ENCODE assay signal across 25 cellular contexts in genomic region chr1:50611675-50612074, GRCh38.
DNase-seq lines count a peak whose midpoint lies in the region; ATAC-seq and TF ChIP-seq lines count a peak whose summit lies in the region.
"Had no signal": no experiment of that assay in that cellular context is flagged by ENCODE, and none has a peak within 500 bp of the region (broad histone marks: within the 10 kb centered on the region; RNA-seq: fewer than 3 reads in every experiment).

No MANE protein-coding gene starts in this region.

- H3K9me3 Mint-ChIP-seq in CD8-positive, alpha-beta memory T cell = peaks cover 0 to 5% (median 0%) of the 10 kb centered on the region in 5 donors
- H3K9me3 Mint-ChIP-seq in activated naive CD8-positive, alpha-beta T cell treated with anti-CD3 and anti-CD28 coated beads for 36 hours = no peaks in the 10 kb centered on the region
- H3K9me3 Mint-ChIP-seq: HFFc6 had no signal

- no peak for TF ChIP-seq CTCF in foreskin fibroblast (IDR thresholded peaks at IDR 0.05; ENCODE audit: low read depth, low read length)

- ATAC-seq in HG03135 (IDR thresholded peaks at IDR 0.05; ENCODE audit: unreplicated experiment) (no peak), HG02840 (IDR thresholded peaks at IDR 0.05; ENCODE audit: low FRiP score, unreplicated experiment) (no peak)
- ATAC-seq: foreskin keratinocyte had no signal

- no peak overlapping the region for H3K27ac ChIP-seq in CD8-positive, alpha-beta memory T cell (ENCODE audit: low read depth, low read length)
- H3K27ac ChIP-seq: adrenal gland, foreskin keratinocyte, HL-60, suprapubic skin, vagina had no signal

- no peaks in the 10 kb centered on the region for H3K4me1 ChIP-seq in CD8-positive, alpha-beta memory T cell (ENCODE audit: insufficient read depth, low read length)
- H3K4me1 ChIP-seq: adrenal gland, lower lobe of right lung, suprapubic skin, vagina had no signal

- DNase-seq in NCI-H1417 (lab: John Stamatoyannopoulos, UW) (peak in 2 of 3 experiments; percentile 56 to 90), NCI-H1417 treated with DMSO at 0.1 percent for 48 hours (lab: John Stamatoyannopoulos, UW) (no peak), left kidney (ENCODE audit: low read depth, low spot score) (peak; percentile 4), foreskin fibroblast (no peak)
- peak in 1 of 5 donors; percentile 33 for DNase-seq in CD8-positive, alpha-beta memory T cell
- DNase-seq in activated naive CD8-positive, alpha-beta T cell treated with anti-CD3 and anti-CD28 coated beads for 36 hours = peak; percentile 4
- DNase-seq: 8988T; activated CD4-positive, alpha-beta T cell treated with anti-CD3 and anti-CD28 coated beads for 1 hour; activated effector memory CD4-positive, alpha-beta T cell treated with anti-CD3 and anti-CD28 coated beads, Interleukin-2, amount 50 U/mL, for 16 hours; adrenal gland; AML-193; COR-L47; dermis blood vessel endothelial cell; foreskin keratinocyte; HFFc6; islet precursor cell; lower lobe of right lung; NCI-H510A treated with DMSO at 0.1 percent for 48 hours; stimulated activated CD4-positive, alpha-beta T cell treated with anti-CD3 and anti-CD28 coated beads, Interleukin-12 subunit alpha, Interleukin-12 subunit beta, amount 100 ng/mL, for 4 hours; stimulated activated CD8-positive, alpha-beta memory T cell treated with anti-CD3 and anti-CD28 coated beads, Interleukin-4, amount 100 ng/mL, for 48 hours had no signal

- POLR2A ChIA-PET in CD8-positive, alpha-beta memory T cell (lab: Charles Lee) = no interaction called here

- H3K4me1 Mint-ChIP-seq in CD8-positive, alpha-beta memory T cell = peaks cover 26 to 36% (median 31%) of the 10 kb centered on the region in 3 donors
- H3K4me1 Mint-ChIP-seq in activated naive CD8-positive, alpha-beta T cell treated with anti-CD3 and anti-CD28 coated beads for 36 hours = peaks cover 5% of the 10 kb centered on the region

- H3K36me3 ChIP-seq in CD8-positive, alpha-beta memory T cell (ENCODE audit: insufficient read depth, low read length) = no peaks in the 10 kb centered on the region
- H3K36me3 ChIP-seq: adrenal gland, lower lobe of right lung, suprapubic skin, vagina had no signal

- H3K27ac Mint-ChIP-seq in CD8-positive, alpha-beta memory T cell = peak overlapping the region in 6 of 8 donors; percentile 33 to 89 (median 68)
- no peak overlapping the region for H3K27ac Mint-ChIP-seq in activated naive CD8-positive, alpha-beta T cell treated with anti-CD3 and anti-CD28 coated beads for 36 hours
- H3K27ac Mint-ChIP-seq: HFFc6 had no signal

- H3K27me3 ChIP-seq in CD8-positive, alpha-beta memory T cell (ENCODE audit: insufficient read depth, low read length, poor library complexity, severe bottlenecking) = no peaks in the 10 kb centered on the region
- H3K27me3 ChIP-seq: adrenal gland, foreskin keratinocyte, suprapubic skin, vagina had no signal

- H3K36me3 Mint-ChIP-seq in CD8-positive, alpha-beta memory T cell = peaks cover 0 to 18% (median 13%) of the 10 kb centered on the region in 3 donors
- peaks cover 9% of the 10 kb centered on the region for H3K36me3 Mint-ChIP-seq in activated naive CD8-positive, alpha-beta T cell treated with anti-CD3 and anti-CD28 coated beads for 36 hours

- H3K9me3 ChIP-seq in CD8-positive, alpha-beta memory T cell (ENCODE audit: low read length) = no peaks in the 10 kb centered on the region
- H3K9me3 ChIP-seq: adrenal gland, lower lobe of right lung, suprapubic skin, vagina had no signal

- CTCF ChIA-PET in CD8-positive, alpha-beta memory T cell (lab: Charles Lee) = no interaction called here

- peak overlapping the region in 4 of 7 donors; percentile 21 to 78 (median 40) for H3K4me3 Mint-ChIP-seq in CD8-positive, alpha-beta memory T cell
- peak overlapping the region; percentile 6 for H3K4me3 Mint-ChIP-seq in activated naive CD8-positive, alpha-beta T cell treated with anti-CD3 and anti-CD28 coated beads for 36 hours
- H3K4me3 Mint-ChIP-seq: HFFc6 had no signal

- H3K4me3 ChIP-seq in CD8-positive, alpha-beta memory T cell (ENCODE audit: low read length) = no peak overlapping the region
- no peak overlapping the region for H3K4me3 ChIP-seq in foreskin fibroblast (ENCODE audit: low read depth in 1 of 2, low read length in 2 of 2)
- H3K4me3 ChIP-seq: adrenal gland, lower lobe of right lung, suprapubic skin, vagina had no signal

- no peaks in the 10 kb centered on the region for H3K27me3 Mint-ChIP-seq in CD8-positive, alpha-beta memory T cell
- H3K27me3 Mint-ChIP-seq in activated naive CD8-positive, alpha-beta T cell treated with anti-CD3 and anti-CD28 coated beads for 36 hours = no peaks in the 10 kb centered on the region

Comparison
In these comparisons a context has a peak if more than half of its experiments do, and no peak if none do; other contexts are left out.
1. DNase-seq: peak in NCI-H1417 (2 of 3), activated naive CD8-positive, alpha-beta T cell treated with anti-CD3 and anti-CD28 coated beads for 36 hours (single experiment) and left kidney (single experiment); none in NCI-H1417 treated with DMSO at 0.1 percent for 48 hours (single experiment) and foreskin fibroblast (0 of 2).